In the genomic region with DNA sequence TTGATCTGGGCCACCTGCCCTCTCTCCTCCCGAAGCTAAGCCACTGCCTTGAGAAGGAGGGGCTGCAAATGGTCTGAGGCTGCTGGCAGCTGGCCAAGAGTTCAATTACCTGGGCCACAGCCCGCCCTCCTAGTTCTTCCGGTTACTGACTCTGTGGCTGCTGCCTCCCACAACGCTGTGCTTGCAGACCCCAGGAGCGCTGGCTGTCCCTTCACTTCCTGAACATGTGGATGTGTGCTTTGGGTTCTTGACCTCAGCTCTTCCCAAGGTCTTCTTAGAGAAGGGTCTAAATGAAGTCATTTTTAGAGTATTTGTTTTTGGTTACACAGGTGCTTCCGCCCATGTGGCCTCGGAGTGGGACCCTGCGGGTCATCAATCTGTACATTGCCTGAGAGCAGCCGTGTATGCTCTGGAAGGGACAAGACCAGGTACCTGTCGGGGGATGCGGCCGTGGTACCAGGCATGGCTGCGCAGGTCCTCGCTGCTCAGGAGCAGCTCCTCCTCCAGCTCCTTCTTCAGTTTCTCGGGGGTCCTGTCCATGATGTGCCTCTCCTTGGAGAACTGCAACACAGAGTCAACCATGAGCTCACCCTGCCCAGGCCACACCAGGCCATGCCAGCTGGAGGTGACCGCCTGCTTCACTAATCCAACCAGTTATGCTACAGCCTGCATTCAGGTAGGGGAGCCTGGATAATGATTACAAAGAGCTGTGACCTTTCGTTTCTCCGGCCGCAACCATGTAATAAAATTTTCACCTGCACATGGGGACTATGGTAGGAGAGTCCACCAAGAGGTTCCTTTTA, we compare ENCODE assay signal across 1 cellular context.
TF ChIP-seq lines count a peak whose summit lies in the region.

No MANE protein-coding gene starts in this region.

TF ChIP-seq in HepG2, 621 proteins besides CTCF, POLR2A, EP300 and RAD21 (continued from another document and continues in another):
- TF ChIP-seq, protein P1, sequence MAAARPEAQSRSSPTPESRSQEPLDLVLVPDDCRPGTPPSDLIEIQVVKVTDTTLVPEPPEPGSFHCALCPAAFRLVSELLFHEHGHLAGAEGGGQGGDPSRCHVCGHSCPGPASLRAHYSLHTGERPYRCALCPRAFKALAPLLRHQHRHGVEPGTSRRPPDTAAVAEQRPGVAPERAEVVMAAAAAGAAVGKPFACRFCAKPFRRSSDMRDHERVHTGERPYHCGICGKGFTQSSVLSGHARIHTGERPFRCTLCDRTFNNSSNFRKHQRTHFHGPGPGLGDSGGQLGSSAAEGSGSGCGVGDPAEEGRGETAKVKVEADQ (CRISPR knock-in tag; IDR thresholded peaks at IDR 0.05; ENCODE audit: borderline replicate concordance) = no peak
- TF ChIP-seq FOXC1 (CRISPR knock-in tag; IDR thresholded peaks at IDR 0.05; ENCODE audit: borderline replicate concordance) (peak; percentile 81; the same call in 1 of the 2 replicates), ZFX (CRISPR knock-in tag; IDR thresholded peaks at IDR 0.05; ENCODE audit: low read depth) (peak; percentile 82), PAF1 (CRISPR knock-in tag; IDR thresholded peaks at IDR 0.05) (no peak), NFE2 (CRISPR knock-in tag; IDR thresholded peaks at IDR 0.05) (no peak), PAX8 (CRISPR knock-in tag; IDR thresholded peaks at IDR 0.05; ENCODE audit: borderline replicate concordance) (no peak), ISL2 (CRISPR knock-in tag; IDR thresholded peaks at IDR 0.05) (peak; percentile 78; the same call in 1 of the 2 replicates), ZNF790 (CRISPR knock-in tag; IDR thresholded peaks at IDR 0.05; ENCODE audit: borderline replicate concordance) (no peak), ZFP1 (CRISPR knock-in tag; IDR thresholded peaks at IDR 0.05) (no peak), SALL1 (CRISPR knock-in tag; IDR thresholded peaks at IDR 0.05) (peak; percentile 95), NCOA1 (CRISPR knock-in tag; IDR thresholded peaks at IDR 0.05) (no peak; the same call in 1 of the 2 replicates), ZNF282 (IDR thresholded peaks at IDR 0.05; ENCODE audit: partially characterized antibody) (no peak), ETV5 (CRISPR knock-in tag; IDR thresholded peaks at IDR 0.05; ENCODE audit: borderline replicate concordance) (peak; percentile 99), KLF9 (CRISPR knock-in tag; IDR thresholded peaks at IDR 0.05; ENCODE audit: low read depth) (no peak), MXI1 (IDR thresholded peaks at IDR 0.05; ENCODE audit: borderline replicate concordance, low read depth, low read length) (peak; percentile 74; the same call in 1 of the 3 replicates), NR2F6 (IDR thresholded peaks at IDR 0.05) (peak; percentile 78), NR2F6 (CRISPR knock-in tag; IDR thresholded peaks at IDR 0.05) (peak; percentile 81), ESRRA (CRISPR knock-in tag; IDR thresholded peaks at IDR 0.05; ENCODE audit: low read depth) (peak; percentile 83), NFIC (IDR thresholded peaks at IDR 0.05; ENCODE audit: low read length) (peak; percentile 86)
- TF ChIP-seq, protein P2, sequence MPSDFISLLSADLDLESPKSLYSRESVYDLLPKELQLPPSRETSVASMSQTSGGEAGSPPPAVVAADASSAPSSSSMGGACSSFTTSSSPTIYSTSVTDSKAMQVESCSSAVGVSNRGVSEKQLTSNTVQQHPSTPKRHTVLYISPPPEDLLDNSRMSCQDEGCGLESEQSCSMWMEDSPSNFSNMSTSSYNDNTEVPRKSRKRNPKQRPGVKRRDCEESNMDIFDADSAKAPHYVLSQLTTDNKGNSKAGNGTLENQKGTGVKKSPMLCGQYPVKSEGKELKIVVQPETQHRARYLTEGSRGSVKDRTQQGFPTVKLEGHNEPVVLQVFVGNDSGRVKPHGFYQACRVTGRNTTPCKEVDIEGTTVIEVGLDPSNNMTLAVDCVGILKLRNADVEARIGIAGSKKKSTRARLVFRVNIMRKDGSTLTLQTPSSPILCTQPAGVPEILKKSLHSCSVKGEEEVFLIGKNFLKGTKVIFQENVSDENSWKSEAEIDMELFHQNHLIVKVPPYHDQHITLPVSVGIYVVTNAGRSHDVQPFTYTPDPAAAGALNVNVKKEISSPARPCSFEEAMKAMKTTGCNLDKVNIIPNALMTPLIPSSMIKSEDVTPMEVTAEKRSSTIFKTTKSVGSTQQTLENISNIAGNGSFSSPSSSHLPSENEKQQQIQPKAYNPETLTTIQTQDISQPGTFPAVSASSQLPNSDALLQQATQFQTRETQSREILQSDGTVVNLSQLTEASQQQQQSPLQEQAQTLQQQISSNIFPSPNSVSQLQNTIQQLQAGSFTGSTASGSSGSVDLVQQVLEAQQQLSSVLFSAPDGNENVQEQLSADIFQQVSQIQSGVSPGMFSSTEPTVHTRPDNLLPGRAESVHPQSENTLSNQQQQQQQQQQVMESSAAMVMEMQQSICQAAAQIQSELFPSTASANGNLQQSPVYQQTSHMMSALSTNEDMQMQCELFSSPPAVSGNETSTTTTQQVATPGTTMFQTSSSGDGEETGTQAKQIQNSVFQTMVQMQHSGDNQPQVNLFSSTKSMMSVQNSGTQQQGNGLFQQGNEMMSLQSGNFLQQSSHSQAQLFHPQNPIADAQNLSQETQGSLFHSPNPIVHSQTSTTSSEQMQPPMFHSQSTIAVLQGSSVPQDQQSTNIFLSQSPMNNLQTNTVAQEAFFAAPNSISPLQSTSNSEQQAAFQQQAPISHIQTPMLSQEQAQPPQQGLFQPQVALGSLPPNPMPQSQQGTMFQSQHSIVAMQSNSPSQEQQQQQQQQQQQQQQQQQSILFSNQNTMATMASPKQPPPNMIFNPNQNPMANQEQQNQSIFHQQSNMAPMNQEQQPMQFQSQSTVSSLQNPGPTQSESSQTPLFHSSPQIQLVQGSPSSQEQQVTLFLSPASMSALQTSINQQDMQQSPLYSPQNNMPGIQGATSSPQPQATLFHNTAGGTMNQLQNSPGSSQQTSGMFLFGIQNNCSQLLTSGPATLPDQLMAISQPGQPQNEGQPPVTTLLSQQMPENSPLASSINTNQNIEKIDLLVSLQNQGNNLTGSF (CRISPR knock-in tag; IDR thresholded peaks at IDR 0.05) = no peak
- TF ChIP-seq, protein P3, sequence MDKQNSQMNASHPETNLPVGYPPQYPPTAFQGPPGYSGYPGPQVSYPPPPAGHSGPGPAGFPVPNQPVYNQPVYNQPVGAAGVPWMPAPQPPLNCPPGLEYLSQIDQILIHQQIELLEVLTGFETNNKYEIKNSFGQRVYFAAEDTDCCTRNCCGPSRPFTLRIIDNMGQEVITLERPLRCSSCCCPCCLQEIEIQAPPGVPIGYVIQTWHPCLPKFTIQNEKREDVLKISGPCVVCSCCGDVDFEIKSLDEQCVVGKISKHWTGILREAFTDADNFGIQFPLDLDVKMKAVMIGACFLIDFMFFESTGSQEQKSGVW (CRISPR knock-in tag; IDR thresholded peaks at IDR 0.05; ENCODE audit: borderline replicate concordance) = no peak
- TF ChIP-seq, protein P4, sequence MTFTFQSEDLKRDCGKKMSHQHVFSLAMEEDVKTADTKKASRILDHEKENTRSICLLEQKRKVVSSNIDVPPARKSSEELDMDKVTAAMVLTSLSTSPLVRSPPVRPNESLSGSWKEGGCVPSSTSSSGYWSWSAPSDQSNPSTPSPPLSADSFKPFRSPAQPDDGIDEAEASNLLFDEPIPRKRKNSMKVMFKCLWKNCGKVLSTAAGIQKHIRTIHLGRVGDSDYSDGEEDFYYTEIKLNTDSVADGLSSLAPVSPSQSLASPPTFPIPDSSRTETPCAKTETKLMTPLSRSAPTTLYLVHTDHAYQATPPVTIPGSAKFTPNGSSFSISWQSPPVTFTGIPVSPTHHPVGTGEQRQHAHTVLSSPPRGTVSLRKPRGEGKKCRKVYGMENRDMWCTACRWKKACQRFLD (CRISPR knock-in tag; IDR thresholded peaks at IDR 0.05; ENCODE audit: borderline replicate concordance) = no peak
- TF ChIP-seq, protein P5, sequence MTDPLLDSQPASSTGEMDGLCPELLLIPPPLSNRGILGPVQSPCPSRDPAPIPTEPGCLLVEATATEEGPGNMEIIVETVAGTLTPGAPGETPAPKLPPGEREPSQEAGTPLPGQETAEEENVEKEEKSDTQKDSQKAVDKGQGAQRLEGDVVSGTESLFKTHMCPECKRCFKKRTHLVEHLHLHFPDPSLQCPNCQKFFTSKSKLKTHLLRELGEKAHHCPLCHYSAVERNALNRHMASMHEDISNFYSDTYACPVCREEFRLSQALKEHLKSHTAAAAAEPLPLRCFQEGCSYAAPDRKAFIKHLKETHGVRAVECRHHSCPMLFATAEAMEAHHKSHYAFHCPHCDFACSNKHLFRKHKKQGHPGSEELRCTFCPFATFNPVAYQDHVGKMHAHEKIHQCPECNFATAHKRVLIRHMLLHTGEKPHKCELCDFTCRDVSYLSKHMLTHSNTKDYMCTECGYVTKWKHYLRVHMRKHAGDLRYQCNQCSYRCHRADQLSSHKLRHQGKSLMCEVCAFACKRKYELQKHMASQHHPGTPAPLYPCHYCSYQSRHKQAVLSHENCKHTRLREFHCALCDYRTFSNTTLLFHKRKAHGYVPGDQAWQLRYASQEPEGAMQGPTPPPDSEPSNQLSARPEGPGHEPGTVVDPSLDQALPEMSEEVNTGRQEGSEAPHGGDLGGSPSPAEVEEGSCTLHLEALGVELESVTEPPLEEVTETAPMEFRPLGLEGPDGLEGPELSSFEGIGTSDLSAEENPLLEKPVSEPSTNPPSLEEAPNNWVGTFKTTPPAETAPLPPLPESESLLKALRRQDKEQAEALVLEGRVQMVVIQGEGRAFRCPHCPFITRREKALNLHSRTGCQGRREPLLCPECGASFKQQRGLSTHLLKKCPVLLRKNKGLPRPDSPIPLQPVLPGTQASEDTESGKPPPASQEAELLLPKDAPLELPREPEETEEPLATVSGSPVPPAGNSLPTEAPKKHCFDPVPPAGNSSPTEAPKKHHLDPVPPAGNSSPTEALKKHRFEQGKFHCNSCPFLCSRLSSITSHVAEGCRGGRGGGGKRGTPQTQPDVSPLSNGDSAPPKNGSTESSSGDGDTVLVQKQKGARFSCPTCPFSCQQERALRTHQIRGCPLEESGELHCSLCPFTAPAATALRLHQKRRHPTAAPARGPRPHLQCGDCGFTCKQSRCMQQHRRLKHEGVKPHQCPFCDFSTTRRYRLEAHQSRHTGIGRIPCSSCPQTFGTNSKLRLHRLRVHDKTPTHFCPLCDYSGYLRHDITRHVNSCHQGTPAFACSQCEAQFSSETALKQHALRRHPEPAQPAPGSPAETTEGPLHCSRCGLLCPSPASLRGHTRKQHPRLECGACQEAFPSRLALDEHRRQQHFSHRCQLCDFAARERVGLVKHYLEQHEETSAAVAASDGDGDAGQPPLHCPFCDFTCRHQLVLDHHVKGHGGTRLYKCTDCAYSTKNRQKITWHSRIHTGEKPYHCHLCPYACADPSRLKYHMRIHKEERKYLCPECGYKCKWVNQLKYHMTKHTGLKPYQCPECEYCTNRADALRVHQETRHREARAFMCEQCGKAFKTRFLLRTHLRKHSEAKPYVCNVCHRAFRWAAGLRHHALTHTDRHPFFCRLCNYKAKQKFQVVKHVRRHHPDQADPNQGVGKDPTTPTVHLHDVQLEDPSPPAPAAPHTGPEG (CRISPR knock-in tag; IDR thresholded peaks at IDR 0.05) = no peak
- TF ChIP-seq, protein P6, sequence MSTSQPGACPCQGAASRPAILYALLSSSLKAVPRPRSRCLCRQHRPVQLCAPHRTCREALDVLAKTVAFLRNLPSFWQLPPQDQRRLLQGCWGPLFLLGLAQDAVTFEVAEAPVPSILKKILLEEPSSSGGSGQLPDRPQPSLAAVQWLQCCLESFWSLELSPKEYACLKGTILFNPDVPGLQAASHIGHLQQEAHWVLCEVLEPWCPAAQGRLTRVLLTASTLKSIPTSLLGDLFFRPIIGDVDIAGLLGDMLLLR (CRISPR knock-in tag; IDR thresholded peaks at IDR 0.05) = no peak
- TF ChIP-seq, protein P7, sequence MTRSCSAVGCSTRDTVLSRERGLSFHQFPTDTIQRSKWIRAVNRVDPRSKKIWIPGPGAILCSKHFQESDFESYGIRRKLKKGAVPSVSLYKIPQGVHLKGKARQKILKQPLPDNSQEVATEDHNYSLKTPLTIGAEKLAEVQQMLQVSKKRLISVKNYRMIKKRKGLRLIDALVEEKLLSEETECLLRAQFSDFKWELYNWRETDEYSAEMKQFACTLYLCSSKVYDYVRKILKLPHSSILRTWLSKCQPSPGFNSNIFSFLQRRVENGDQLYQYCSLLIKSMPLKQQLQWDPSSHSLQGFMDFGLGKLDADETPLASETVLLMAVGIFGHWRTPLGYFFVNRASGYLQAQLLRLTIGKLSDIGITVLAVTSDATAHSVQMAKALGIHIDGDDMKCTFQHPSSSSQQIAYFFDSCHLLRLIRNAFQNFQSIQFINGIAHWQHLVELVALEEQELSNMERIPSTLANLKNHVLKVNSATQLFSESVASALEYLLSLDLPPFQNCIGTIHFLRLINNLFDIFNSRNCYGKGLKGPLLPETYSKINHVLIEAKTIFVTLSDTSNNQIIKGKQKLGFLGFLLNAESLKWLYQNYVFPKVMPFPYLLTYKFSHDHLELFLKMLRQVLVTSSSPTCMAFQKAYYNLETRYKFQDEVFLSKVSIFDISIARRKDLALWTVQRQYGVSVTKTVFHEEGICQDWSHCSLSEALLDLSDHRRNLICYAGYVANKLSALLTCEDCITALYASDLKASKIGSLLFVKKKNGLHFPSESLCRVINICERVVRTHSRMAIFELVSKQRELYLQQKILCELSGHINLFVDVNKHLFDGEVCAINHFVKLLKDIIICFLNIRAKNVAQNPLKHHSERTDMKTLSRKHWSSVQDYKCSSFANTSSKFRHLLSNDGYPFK (CRISPR knock-in tag; IDR thresholded peaks at IDR 0.05; ENCODE audit: borderline replicate concordance) = peak; percentile 59; the same call in 1 of the 2 replicates
- TF ChIP-seq, protein P8, sequence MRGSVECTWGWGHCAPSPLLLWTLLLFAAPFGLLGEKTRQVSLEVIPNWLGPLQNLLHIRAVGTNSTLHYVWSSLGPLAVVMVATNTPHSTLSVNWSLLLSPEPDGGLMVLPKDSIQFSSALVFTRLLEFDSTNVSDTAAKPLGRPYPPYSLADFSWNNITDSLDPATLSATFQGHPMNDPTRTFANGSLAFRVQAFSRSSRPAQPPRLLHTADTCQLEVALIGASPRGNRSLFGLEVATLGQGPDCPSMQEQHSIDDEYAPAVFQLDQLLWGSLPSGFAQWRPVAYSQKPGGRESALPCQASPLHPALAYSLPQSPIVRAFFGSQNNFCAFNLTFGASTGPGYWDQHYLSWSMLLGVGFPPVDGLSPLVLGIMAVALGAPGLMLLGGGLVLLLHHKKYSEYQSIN (CRISPR knock-in tag; IDR thresholded peaks at IDR 0.05; ENCODE audit: borderline replicate concordance) = no peak
- TF ChIP-seq, protein P9, sequence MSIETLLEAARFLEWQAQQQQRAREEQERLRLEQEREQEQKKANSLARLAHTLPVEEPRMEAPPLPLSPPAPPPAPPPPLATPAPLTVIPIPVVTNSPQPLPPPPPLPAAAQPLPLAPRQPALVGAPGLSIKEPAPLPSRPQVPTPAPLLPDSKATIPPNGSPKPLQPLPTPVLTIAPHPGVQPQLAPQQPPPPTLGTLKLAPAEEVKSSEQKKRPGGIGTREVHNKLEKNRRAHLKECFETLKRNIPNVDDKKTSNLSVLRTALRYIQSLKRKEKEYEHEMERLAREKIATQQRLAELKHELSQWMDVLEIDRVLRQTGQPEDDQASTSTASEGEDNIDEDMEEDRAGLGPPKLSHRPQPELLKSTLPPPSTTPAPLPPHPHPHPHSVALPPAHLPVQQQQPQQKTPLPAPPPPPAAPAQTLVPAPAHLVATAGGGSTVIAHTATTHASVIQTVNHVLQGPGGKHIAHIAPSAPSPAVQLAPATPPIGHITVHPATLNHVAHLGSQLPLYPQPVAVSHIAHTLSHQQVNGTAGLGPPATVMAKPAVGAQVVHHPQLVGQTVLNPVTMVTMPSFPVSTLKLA (IDR thresholded peaks at IDR 0.05) = peak; percentile 51; the same call in 1 of the 2 replicates
- TF ChIP-seq, protein P10, sequence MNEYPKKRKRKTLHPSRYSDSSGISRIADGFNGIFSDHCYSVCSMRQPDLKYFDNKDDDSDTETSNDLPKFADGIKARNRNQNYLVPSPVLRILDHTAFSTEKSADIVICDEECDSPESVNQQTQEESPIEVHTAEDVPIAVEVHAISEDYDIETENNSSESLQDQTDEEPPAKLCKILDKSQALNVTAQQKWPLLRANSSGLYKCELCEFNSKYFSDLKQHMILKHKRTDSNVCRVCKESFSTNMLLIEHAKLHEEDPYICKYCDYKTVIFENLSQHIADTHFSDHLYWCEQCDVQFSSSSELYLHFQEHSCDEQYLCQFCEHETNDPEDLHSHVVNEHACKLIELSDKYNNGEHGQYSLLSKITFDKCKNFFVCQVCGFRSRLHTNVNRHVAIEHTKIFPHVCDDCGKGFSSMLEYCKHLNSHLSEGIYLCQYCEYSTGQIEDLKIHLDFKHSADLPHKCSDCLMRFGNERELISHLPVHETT (CRISPR knock-in tag; conservative IDR thresholded peaks at IDR 0.05) = 0 out of 2 replicates have a peak, but pooled peaks have one; percentile 28
